1 cellular context compared by ENCODE assay signal in genomic region chr2:108594982-108595464, GRCh38.
TF ChIP-seq lines count a peak whose summit lies in the region.

No MANE protein-coding gene starts in this region.

TF ChIP-seq in K562, 482 proteins besides CTCF, POLR2A, EP300 and RAD21 (continued from another document):
- no peak for TF ChIP-seq NR2C2 (CRISPR knock-in tag; IDR thresholded peaks at IDR 0.05)
- TF ChIP-seq NR2C2 (tag; IDR thresholded peaks at IDR 0.05) = peak; percentile 78
- peak; percentile 98 for TF ChIP-seq SMARCE1 (IDR thresholded peaks at IDR 0.05)
- TF ChIP-seq KDM1A (IDR thresholded peaks at IDR 0.05) = peak; percentile 97 to 98
- peak; percentile 52 for TF ChIP-seq TAF9B (IDR thresholded peaks at IDR 0.05; ENCODE audit: partially characterized antibody)
- TF ChIP-seq HMGN3 (IDR thresholded peaks at IDR 0.05; ENCODE audit: borderline replicate concordance, extremely low read depth, insufficient read length, low read depth, low read length) = peak; percentile 79
- peak; percentile 91 for TF ChIP-seq FOXM1 (IDR thresholded peaks at IDR 0.05; ENCODE audit: low read depth)
- no peak for TF ChIP-seq FOXM1 (CRISPR knock-in tag; IDR thresholded peaks at IDR 0.05; ENCODE audit: low read depth)
- TF ChIP-seq BCLAF1 (IDR thresholded peaks at IDR 0.05; ENCODE audit: borderline replicate concordance in 1 of 2, control insufficient read depth in 1 of 2, low read depth in 2 of 2, low read length in 1 of 2) = 0 out of 4 replicates have a peak, but pooled peaks of 1 of the 2 experiments have one; percentile 66
- peak; percentile 100 for TF ChIP-seq CTBP1 (IDR thresholded peaks at IDR 0.05; ENCODE audit: borderline replicate concordance)
- TF ChIP-seq CHD2 (IDR thresholded peaks at IDR 0.05; ENCODE audit: low read depth, low read length) = peak; percentile 48
- TF ChIP-seq VEZF1 (CRISPR knock-in tag; IDR thresholded peaks at IDR 0.05) = peak; percentile 74
- 0 out of 2 replicates have a peak, but pooled peaks have one; percentile 14 for TF ChIP-seq RREB1 (CRISPR knock-in tag; IDR thresholded peaks at IDR 0.05)
- TF ChIP-seq CBFA2T3 (IDR thresholded peaks at IDR 0.05) = peak; percentile 99
- peak; percentile 62 for TF ChIP-seq DACH1 (IDR thresholded peaks at IDR 0.05; ENCODE audit: partially characterized antibody)
- no peak for TF ChIP-seq DEAF1 (CRISPR knock-in tag; IDR thresholded peaks at IDR 0.05)
- 0 out of 2 replicates have a peak, but pooled peaks have one; percentile 29 for TF ChIP-seq ZBTB12 (CRISPR knock-in tag; IDR thresholded peaks at IDR 0.05)
- TF ChIP-seq STAT5A (IDR thresholded peaks at IDR 0.05; ENCODE audit: borderline replicate concordance, low read length) = peak; percentile 96
- peak; percentile 43; the same call in 1 of the 2 replicates for TF ChIP-seq ZNF407 (IDR thresholded peaks at IDR 0.05; ENCODE audit: low read depth)
- peak; percentile 92 for TF ChIP-seq GATA2 (CRISPR knock-in tag; IDR thresholded peaks at IDR 0.05)
- TF ChIP-seq ZNF740 (CRISPR knock-in tag; IDR thresholded peaks at IDR 0.05) = peak; percentile 20; the same call in 1 of the 2 replicates
- TF ChIP-seq ZNF740 (tag; IDR thresholded peaks at IDR 0.05) = no peak
- peak; percentile 97 for TF ChIP-seq KLF16 (IDR thresholded peaks at IDR 0.05)
- peak; percentile 13 for TF ChIP-seq RBBP5 (IDR thresholded peaks at IDR 0.05; ENCODE audit: borderline replicate concordance, insufficient read depth, low read length, poor library complexity, severe bottlenecking)
- TF ChIP-seq PHB2 (IDR thresholded peaks at IDR 0.05; ENCODE audit: low read depth) = peak; percentile 89; the same call in 1 of the 2 replicates
- no peak for TF ChIP-seq THRA (IDR thresholded peaks at IDR 0.05)
TF ChIP-seq in K562: peak in this region for 155.
